8 cellular contexts compared by ENCODE assay signal in the genomic region with DNA sequence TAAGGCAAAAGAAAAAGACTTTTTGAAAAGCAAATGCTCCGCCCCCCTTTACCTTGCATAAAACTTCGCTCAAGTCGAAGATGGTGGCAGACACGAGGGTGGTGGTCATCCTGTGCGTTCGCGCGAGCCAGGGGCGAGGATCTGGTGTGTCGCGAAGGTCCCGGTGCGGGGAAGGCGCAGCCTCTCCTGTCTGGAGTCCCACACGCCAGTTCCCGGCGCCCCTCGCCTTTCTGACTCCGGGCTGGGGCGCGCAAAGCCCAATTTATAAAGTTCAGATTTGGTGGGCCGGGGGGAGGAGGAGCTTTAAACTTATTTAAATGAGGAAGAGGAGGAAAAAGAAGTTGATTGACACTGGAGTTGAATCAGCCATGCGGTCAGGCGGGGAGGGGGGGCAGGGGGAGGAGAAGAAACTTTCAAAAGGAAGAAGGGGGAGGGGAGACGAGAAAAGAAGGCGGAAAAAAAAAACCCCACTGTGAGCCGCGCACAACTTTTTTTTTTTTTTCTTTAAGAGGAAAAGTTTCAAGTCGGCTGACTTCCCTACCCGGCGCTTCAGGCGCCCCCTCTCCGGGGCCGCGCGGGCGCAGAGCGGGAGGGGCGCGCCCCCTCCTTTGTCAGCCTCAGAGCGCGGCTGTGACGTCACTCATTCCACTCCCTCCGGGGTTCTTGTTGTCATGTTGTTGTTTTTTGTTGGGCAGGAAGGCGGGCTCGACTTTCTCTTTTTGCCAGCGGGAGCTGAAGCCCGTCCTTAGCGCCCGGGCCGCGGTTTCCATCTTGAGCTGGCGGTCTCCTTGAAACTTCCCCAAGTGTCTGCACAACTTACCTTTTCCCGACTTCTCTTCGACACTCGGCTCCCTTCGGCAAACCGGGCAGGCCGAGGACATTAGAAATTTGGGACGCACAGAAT. TPM values are rescaled to one million over a fixed set of nuclear protein-coding genes. Genes with fewer than 3 reads are reported as not detected.
DNase-seq lines count a peak whose midpoint lies in the region; ATAC-seq, FAIRE-seq and TF ChIP-seq lines count a peak whose summit lies in the region.

A gene with protein sequence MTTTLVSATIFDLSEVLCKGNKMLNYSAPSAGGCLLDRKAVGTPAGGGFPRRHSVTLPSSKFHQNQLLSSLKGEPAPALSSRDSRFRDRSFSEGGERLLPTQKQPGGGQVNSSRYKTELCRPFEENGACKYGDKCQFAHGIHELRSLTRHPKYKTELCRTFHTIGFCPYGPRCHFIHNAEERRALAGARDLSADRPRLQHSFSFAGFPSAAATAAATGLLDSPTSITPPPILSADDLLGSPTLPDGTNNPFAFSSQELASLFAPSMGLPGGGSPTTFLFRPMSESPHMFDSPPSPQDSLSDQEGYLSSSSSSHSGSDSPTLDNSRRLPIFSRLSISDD (minus strand): TSS at position 238 of the 904 bp plus-strand sequence. CDS start 129 bp downstream, at position 109.

- POLR2A ChIA-PET in HepG2 (lab: Yijun Ruan, JAX) = interaction anchor here (0.6 to 6.9 kb wide), 53 partner anchors 8 to 848 kb away, joined by 3 to 244 read pairs (median 5); no protein-coding TSS in a partner anchor

- in situ Hi-C loops in HepG2 (cut with HindIII; ENCODE audit: extremely low pct_ligation_motif_present, low pct_unique_long_range_greater_than_20kb) = loop anchor here (5.0 kb wide), 1 partner anchor 81 kb away; no protein-coding TSS in a partner anchor

- TF ChIP-seq EP300 in HepG2 (IDR thresholded peaks at IDR 0.05; ENCODE audit: low read depth in 2 of 2, low read length in 2 of 2) (no peak; a peak in 2 of 4 replicates), HepG2 (CRISPR knock-in tag; IDR thresholded peaks at IDR 0.05; ENCODE audit: borderline replicate concordance) (no peak)

- CTCF ChIA-PET in HepG2 (lab: Yijun Ruan, JAX; ENCODE audit: low intra/inter-chr PET ratio, low total read pairs) = no interaction called here

- no peaks in the 10 kb centered on the region; a peak in 1 of 5 replicates for H3K27me3 ChIP-seq in HepG2 (ENCODE audit: control insufficient read depth in 1 of 2, insufficient read depth in 2 of 2, low read length in 2 of 2)

- TF ChIP-seq CTCF in HepG2 (CRISPR knock-in tag; IDR thresholded peaks at IDR 0.05) = 0 out of 2 replicates have a peak, but pooled peaks have one; percentile 5

- no peak within 1 kb of the TSS for H2AFZ ChIP-seq in HepG2 (ENCODE audit: low read length)

- H3K4me1 ChIP-seq in HepG2 (ENCODE audit: insufficient read depth, low read length) = peaks cover 52% of the 10 kb centered on the region

- DNase-seq in GM04504 (ENCODE audit: low read depth) = peak; percentile 95
- DNase-seq in NCI-H2227 treated with DMSO at 0.1 percent for 48 hours (lab: John Stamatoyannopoulos, UW) = peak; percentile 51
- peak; percentile 86 to 90 for DNase-seq in activated CD4-positive, alpha-beta T cell treated with anti-CD3 and anti-CD28 coated beads, Interleukin-2, amount 50 U/mL, for 48 hours
- DNase-seq in dermis microvascular lymphatic vessel endothelial cell (ENCODE audit: low read depth in 2 of 2) = peak; percentile 88 to 96
- peak; percentile 89 for DNase-seq in HepG2 (ENCODE audit: low spot score)
- DNase-seq in stimulated activated CD4-positive, alpha-beta T cell treated with anti-CD3 and anti-CD28 coated beads, Interleukin-2, amount 100 ng/mL, for 48 hours = peak; percentile 80 to 81

- peaks cover 33% of the 10 kb centered on the region for H4K20me1 ChIP-seq in HepG2 (ENCODE audit: insufficient read depth, low read length)

- no peak; the same call in 1 of the 2 replicates for TF ChIP-seq RAD21 in HepG2 (CRISPR knock-in tag; IDR thresholded peaks at IDR 0.05)

- no peaks in the 10 kb centered on the region for H3K9me3 ChIP-seq in HepG2 (ENCODE audit: low read length)

- peak within 1 kb of the TSS; percentile 93 to 98 (median 94) for H3K4me3 ChIP-seq in HepG2 (replicated peaks in 1 of 3; ENCODE audit: insufficient read depth in 1 of 3, low read depth in 2 of 3, low read length in 3 of 3)

- peaks cover 6 to 27% of the 10 kb centered on the region in 2 experiments for H3K36me3 ChIP-seq in HepG2 (replicated peaks in 1 of 2; ENCODE audit: control insufficient read depth in 1 of 2, insufficient read depth in 2 of 2, low read length in 2 of 2)

- H3K9ac ChIP-seq in HepG2 (ENCODE audit: insufficient read depth, low read depth, low read length) = peak within 1 kb of the TSS; percentile 97

- no peak for FAIRE-seq in HepG2 (lab: Jason Lieb, UNC)

- TF ChIP-seq POLR2A in HepG2 (IDR thresholded peaks at IDR 0.05; ENCODE audit: insufficient read depth in 1 of 2, low read depth in 2 of 2, low read length in 2 of 2) = peak; percentile 98 to 99

- peak within 1 kb of the TSS; percentile 96 for H3K4me2 ChIP-seq in HepG2 (ENCODE audit: low read depth, low read length)

- H3K27ac ChIP-seq in HepG2 (ENCODE audit: extremely low read length, insufficient read depth, low read length) = peak within 1 kb of the TSS; percentile 98

- intact Hi-C loops in HepG2 (cut with micrococcal nuclease; ENCODE audit: unreplicated experiment) = no loop called here

- H3K79me2 ChIP-seq in HepG2 (ENCODE audit: insufficient read depth, low read length) = peaks cover 56% of the 10 kb centered on the region

- ATAC-seq in HG02623 (IDR thresholded peaks at IDR 0.05; ENCODE audit: unreplicated experiment) (peak; percentile 28), HepG2 (peak; percentile 16), HG03139 (IDR thresholded peaks at IDR 0.05; ENCODE audit: unreplicated experiment) (no peak)

- WGBS in HepG2 (ENCODE audit: low lambda C conversion rate) = 1% methylated on average over 60 of the region's 60 CpGs

- no TSS peak for BruUV-seq in HepG2 (replicated peaks; lab: Mats Ljungman, UMichigan)

TF ChIP-seq in HepG2, 621 proteins besides CTCF, POLR2A, EP300 and RAD21 (continues in another document):
- TF ChIP-seq, protein P1, sequence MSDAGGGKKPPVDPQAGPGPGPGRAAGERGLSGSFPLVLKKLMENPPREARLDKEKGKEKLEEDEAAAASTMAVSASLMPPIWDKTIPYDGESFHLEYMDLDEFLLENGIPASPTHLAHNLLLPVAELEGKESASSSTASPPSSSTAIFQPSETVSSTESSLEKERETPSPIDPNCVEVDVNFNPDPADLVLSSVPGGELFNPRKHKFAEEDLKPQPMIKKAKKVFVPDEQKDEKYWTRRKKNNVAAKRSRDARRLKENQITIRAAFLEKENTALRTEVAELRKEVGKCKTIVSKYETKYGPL (CRISPR knock-in tag; IDR thresholded peaks at IDR 0.05) = no peak
- TF ChIP-seq ZNF768 (CRISPR knock-in tag; IDR thresholded peaks at IDR 0.05) (peak; percentile 38), THYN1 (CRISPR knock-in tag; IDR thresholded peaks at IDR 0.05; ENCODE audit: borderline replicate concordance, low read depth) (no peak), SKI (IDR thresholded peaks at IDR 0.05; ENCODE audit: partially characterized antibody) (peak; percentile 18), U2AF1 (optimal IDR thresholded peaks at IDR 0.05; ENCODE audit: low read depth, low read length) (peak; percentile 12), FOXK2 (IDR thresholded peaks at IDR 0.05) (peak; percentile 83), KLF6 (CRISPR knock-in tag; IDR thresholded peaks at IDR 0.05) (peak; percentile 17; the same call in 1 of the 2 replicates), ETV6 (CRISPR knock-in tag; conservative IDR thresholded peaks at IDR 0.05) (peak; percentile 64; the same call in 1 of the 2 replicates)
- TF ChIP-seq, protein P2, sequence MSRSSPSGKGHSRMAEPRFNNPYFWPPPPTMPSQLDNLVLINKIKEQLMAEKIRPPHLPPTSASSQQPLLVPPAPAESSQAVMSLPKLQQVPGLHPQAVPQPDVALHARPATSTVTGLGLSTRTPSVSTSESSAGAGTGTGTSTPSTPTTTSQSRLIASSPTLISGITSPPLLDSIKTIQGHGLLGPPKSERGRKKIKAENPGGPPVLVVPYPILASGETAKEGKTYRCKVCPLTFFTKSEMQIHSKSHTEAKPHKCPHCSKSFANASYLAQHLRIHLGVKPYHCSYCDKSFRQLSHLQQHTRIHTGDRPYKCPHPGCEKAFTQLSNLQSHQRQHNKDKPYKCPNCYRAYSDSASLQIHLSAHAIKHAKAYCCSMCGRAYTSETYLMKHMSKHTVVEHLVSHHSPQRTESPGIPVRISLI (CRISPR knock-in tag; IDR thresholded peaks at IDR 0.05; ENCODE audit: borderline replicate concordance) = peak; percentile 80; the same call in 1 of the 2 replicates

RNA-seq across cellular contexts. Expression of the gene that starts here (rescaled TPM):
- total RNA-seq in dermis microvascular lymphatic vessel endothelial cell (7.6 and 24.8 TPM in 2 replicates), HepG2 (2016; rRNA removed; fragmentation: Illumina TruSeq; extraction: Trizol) (7.4 and 8.4 TPM in 2 replicates)
- total RNA-seq in HepG2 (2016; cell fraction: cytosol; rRNA removed; fragmentation: Illumina TruSeq; extraction: Trizol; ENCODE audit: low read depth) = 2.6 and 3.4 TPM in 2 replicates
- 7.9 and 8.4 TPM in 2 replicates for total RNA-seq in HepG2 (2016; cell fraction: insoluble cytoplasmic fraction; rRNA removed; fragmentation: Illumina TruSeq; extraction: Trizol)
- total RNA-seq in HepG2 (2016; cell fraction: membrane; rRNA removed; fragmentation: Illumina TruSeq; extraction: Trizol) = 11.1 and 11.3 TPM in 2 replicates
- 13.8 and 14.1 TPM in 2 replicates for total RNA-seq in HepG2 (2016; cell fraction: nucleus; rRNA removed; fragmentation: Illumina TruSeq; extraction: Trizol)
- polyA plus RNA-seq in HepG2 (2011; rRNA removed) = 10.2 and 12.7 TPM in 2 replicates
- polyA plus RNA-seq in HepG2 (2011; cell fraction: cytosol; rRNA removed) = 11.2 and 18.0 TPM in 2 replicates
- 66.5 and 69.1 TPM in 2 replicates for polyA plus RNA-seq in HepG2 (2011; cell fraction: nucleus; rRNA removed)
- 23.2 and 32.2 TPM in 2 replicates for polyA plus RNA-seq in HepG2 (2012)
- 2.7 and 2.8 TPM in 2 replicates for polyA plus RNA-seq in HepG2 (2016; cell fraction: cytosol; fragmentation: Illumina TruSeq; extraction: Trizol; ENCODE audit: low read depth)
- 20.7 and 26.8 TPM in 2 replicates for polyA plus RNA-seq in HepG2 (2016; cell fraction: insoluble cytoplasmic fraction; fragmentation: Illumina TruSeq; extraction: Trizol; ENCODE audit: low read depth)
- 9.2 and 10.1 TPM in 2 replicates for polyA plus RNA-seq in HepG2 (2016; cell fraction: membrane; fragmentation: Illumina TruSeq; extraction: Trizol; ENCODE audit: low read depth)
- polyA plus RNA-seq in HepG2 (2016; cell fraction: nucleus; fragmentation: Illumina TruSeq; extraction: Trizol; ENCODE audit: insufficient read depth, low read depth) = 53.8 and 57.0 TPM in 2 replicates
- 8.5 and 26.8 TPM in 2 replicates for polyA minus RNA-seq in HepG2 (2011; rRNA and poly(A)+ RNA removed; ENCODE audit: low replicate concordance)
- polyA minus RNA-seq in HepG2 (2011; cell fraction: cytosol; rRNA and poly(A)+ RNA removed) = 56.3 and 73.8 TPM in 2 replicates
- 11.8 and 13.8 TPM in 2 replicates for polyA minus RNA-seq in HepG2 (2011; cell fraction: nucleus; rRNA and poly(A)+ RNA removed)
